ENCODE assay signal across 9 cellular contexts in the genomic region with DNA sequence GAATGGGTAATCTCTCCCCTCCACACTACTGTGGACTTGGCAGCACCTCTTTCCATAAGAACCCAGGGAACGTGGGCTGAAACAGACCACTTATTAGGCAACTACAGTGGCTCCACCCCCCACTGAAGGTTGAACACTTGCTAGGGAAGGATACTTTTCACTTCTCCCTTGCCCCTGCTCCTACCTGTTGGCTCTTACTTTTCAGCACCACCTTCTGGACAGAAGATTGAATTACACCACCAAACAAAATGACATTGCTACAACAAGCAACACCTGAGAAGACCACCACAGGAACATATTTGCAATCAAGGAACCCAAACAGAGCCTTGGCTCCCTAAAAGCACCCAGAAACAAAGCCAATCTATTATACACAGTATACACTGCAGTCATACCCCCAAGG.
DNase-seq lines count a peak whose midpoint lies in the region; ATAC-seq and TF ChIP-seq lines count a peak whose summit lies in the region.
"Had no signal": no experiment of that assay in that cellular context is flagged by ENCODE, and none has a peak within 500 bp of the region (broad histone marks: within the 10 kb centered on the region; RNA-seq: fewer than 3 reads in every experiment).

No MANE protein-coding gene starts in this region.

- H4K20me1 ChIP-seq in OCI-LY1 (ENCODE audit: insufficient read depth, low read length) = no peaks in the 10 kb centered on the region

- CTCF ChIA-PET in A673 (lab: Charles Lee) = no interaction called here

- H3K4me1 ChIP-seq in A673 (ENCODE audit: insufficient read depth, low read length, poor library complexity, severe bottlenecking) (no peaks in the 10 kb centered on the region), OCI-LY1 (ENCODE audit: insufficient read depth, low read length, severe bottlenecking) (no peaks in the 10 kb centered on the region), gastrocnemius medialis (no peaks in the 10 kb centered on the region)
- H3K4me1 ChIP-seq: parathyroid adenoma had no signal

- DNase-seq in A673 (ENCODE audit: low spot score) = peak; percentile 2
- peak; percentile 39 for DNase-seq in fibroblast of the aortic adventitia (ENCODE audit: low read depth)
- DNase-seq in activated CD4-positive, alpha-beta T cell treated with anti-CD3 and anti-CD28 coated beads for 48 hours = no peak
- DNase-seq in gastrocnemius medialis = no peak
- DNase-seq in NCI-H446 treated with DMSO at 0.1 percent for 48 hours (lab: John Stamatoyannopoulos, UW) = no peak

- TF ChIP-seq CTCF in A673 (conservative IDR thresholded peaks at IDR 0.05; ENCODE audit: low read depth, low read length) = peak; percentile 44
- TF ChIP-seq CTCF in OCI-LY1 (IDR thresholded peaks at IDR 0.05; ENCODE audit: low read length) = peak; percentile 73
- peak; percentile 50 for TF ChIP-seq CTCF in fibroblast of the aortic adventitia (IDR thresholded peaks at IDR 0.05; ENCODE audit: insufficient read depth, low read length)
- peak in 1 of 5 experiments; percentile 14 for TF ChIP-seq CTCF in gastrocnemius medialis (IDR thresholded peaks at IDR 0.05 in 4 of 5, conservative IDR thresholded peaks at IDR 0.05 in 1 of 5)

- no peak overlapping the region for H2AFZ ChIP-seq in OCI-LY1 (ENCODE audit: low read length)
- H2AFZ ChIP-seq: parathyroid adenoma had no signal

- no peaks in the 10 kb centered on the region for H3K9me2 ChIP-seq in OCI-LY1 (ENCODE audit: low read depth, low read length)

- no peaks in the 10 kb centered on the region for H3F3A ChIP-seq in OCI-LY1 (ENCODE audit: insufficient read depth, low read length)

- no peak overlapping the region for H3K9ac ChIP-seq in OCI-LY1 (ENCODE audit: low read length)
- H3K9ac ChIP-seq: parathyroid adenoma had no signal

- intact Hi-C loops in A673 (cut with micrococcal nuclease; ENCODE audit: unreplicated experiment) = no loop called here
- intact Hi-C loops in gastrocnemius medialis (cut with DNase I; ENCODE audit: low total_unique reads) = no loop called here

- ATAC-seq in GM19035 (IDR thresholded peaks at IDR 0.05; ENCODE audit: unreplicated experiment) (peak; percentile 76), gastrocnemius medialis (no peak), GM18498 (IDR thresholded peaks at IDR 0.05; ENCODE audit: unreplicated experiment) (no peak)

- H3K9me3 ChIP-seq in A673 (ENCODE audit: low read depth, low read length, poor library complexity, severe bottlenecking) (no peaks in the 10 kb centered on the region), OCI-LY1 (ENCODE audit: low read length) (no peaks in the 10 kb centered on the region), gastrocnemius medialis (no peaks in the 10 kb centered on the region)

- POLR2A ChIA-PET in A673 (lab: Charles Lee; ENCODE audit: low non-redundant PET) = no interaction called here

- H3K27me3 ChIP-seq in A673 (replicated peaks; ENCODE audit: insufficient read depth, low read depth, low read length, poor library complexity) (no peaks in the 10 kb centered on the region), OCI-LY1 (ENCODE audit: insufficient read depth, low read length) (no peaks in the 10 kb centered on the region), gastrocnemius medialis (no peaks in the 10 kb centered on the region)

- H3K36me3 ChIP-seq in A673 (ENCODE audit: insufficient read depth, low read length, poor library complexity, severe bottlenecking) (no peaks in the 10 kb centered on the region), OCI-LY1 (ENCODE audit: insufficient read depth, low read length) (no peaks in the 10 kb centered on the region), gastrocnemius medialis (no peaks in the 10 kb centered on the region)

- H3K4me3 ChIP-seq in A673 (ENCODE audit: low read depth, low read length, poor library complexity, severe bottlenecking) (no peak overlapping the region), OCI-LY1 (ENCODE audit: low read depth, low read length, poor library complexity, severe bottlenecking) (no peak overlapping the region), fibroblast of the aortic adventitia (ENCODE audit: low read depth, low read length) (no peak overlapping the region), gastrocnemius medialis (no peak overlapping the region)

- no peak for TF ChIP-seq POLR2A in gastrocnemius medialis (IDR thresholded peaks at IDR 0.05)

- in situ Hi-C loops in gastrocnemius medialis (cut with MboI; ENCODE audit: low sequenced_read_pairs in 4 of 4) = no loop called here

- BruUV-seq in A673 (replicated peaks; lab: Mats Ljungman, UMichigan) = no TSS peak

- no peak overlapping the region for H3K4me2 ChIP-seq in OCI-LY1 (ENCODE audit: low read length)

- H3K27ac ChIP-seq in A673 (ENCODE audit: low read depth, low read length, poor library complexity, severe bottlenecking) (no peak overlapping the region), OCI-LY1 (ENCODE audit: low read depth, low read length, poor library complexity, severe bottlenecking) (no peak overlapping the region), gastrocnemius medialis (no peak overlapping the region)
- H3K27ac ChIP-seq: parathyroid adenoma had no signal

- H3K79me2 ChIP-seq in OCI-LY1 (ENCODE audit: insufficient read depth, low read length) = no peaks in the 10 kb centered on the region
- H3K79me2 ChIP-seq: parathyroid adenoma had no signal

Comparison
In these comparisons a context has a peak if more than half of its experiments do, and no peak if none do; other contexts are left out.
1. DNase-seq: peak in A673 (single experiment) and fibroblast of the aortic adventitia (single experiment); none in activated CD4-positive, alpha-beta T cell treated with anti-CD3 and anti-CD28 coated beads for 48 hours (single experiment), gastrocnemius medialis (0 of 2) and NCI-H446 treated with DMSO at 0.1 percent for 48 hours (single experiment).